8 cellular contexts compared by ENCODE assay signal in the genomic region with DNA sequence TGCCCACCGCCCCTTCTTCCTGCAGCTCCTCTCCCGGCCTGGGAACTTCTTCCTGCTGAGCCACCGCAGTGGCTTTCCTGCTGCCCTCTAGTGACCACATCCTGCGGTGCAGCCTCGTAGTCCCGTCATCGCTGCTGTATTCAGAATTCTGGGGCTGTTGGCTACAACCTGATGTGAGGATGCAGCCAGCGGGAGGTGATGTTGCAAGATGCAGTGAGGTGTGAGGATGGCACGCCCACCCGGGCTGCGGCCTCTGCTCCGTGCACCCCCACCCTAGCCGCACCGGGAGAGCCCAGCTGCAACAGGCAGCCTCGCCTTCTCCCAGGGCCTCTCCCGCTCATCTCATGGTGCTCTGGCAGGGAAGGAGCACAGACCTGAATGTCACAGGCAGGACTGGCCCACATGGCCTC. TPM values are rescaled to one million over a fixed set of nuclear protein-coding genes. Genes with fewer than 3 reads are reported as not detected.
A peak's percentile ranks its signal among the peaks of the same experiment; 100 is the strongest.
DNase-seq lines count a peak whose midpoint lies in the region; ATAC-seq and TF ChIP-seq lines count a peak whose summit lies in the region.

No MANE protein-coding gene starts in this region.

- no peaks in the 10 kb centered on the region for H3K27me3 ChIP-seq in SU-DHL-6 (ENCODE audit: low read length)
- H3K27me3 ChIP-seq in adrenal gland, result peaks cover 11% of the 10 kb centered on the region
- peaks cover 0 to 30% (median 3%) of the 10 kb centered on the region in 7 donors for H3K27me3 ChIP-seq in heart right ventricle
- no peaks in the 10 kb centered on the region for H3K27me3 ChIP-seq in prostate gland (replicated peaks; ENCODE audit: insufficient read depth)

- H3K4me1 ChIP-seq in adrenal gland (replicated peaks in 1 of 2) (peaks cover 0 to 19% of the 10 kb centered on the region in 2 donors), heart right ventricle (peaks cover 5 to 47% (median 34%) of the 10 kb centered on the region in 9 donors), prostate gland (replicated peaks) (no peaks in the 10 kb centered on the region)

- no peaks in the 10 kb centered on the region for H3K9me3 ChIP-seq in SU-DHL-6 (ENCODE audit: insufficient read depth, low read length)
- no peaks in the 10 kb centered on the region for H3K9me3 ChIP-seq in adrenal gland (replicated peaks in 1 of 3)
- H3K9me3 ChIP-seq in heart right ventricle, result no peaks in the 10 kb centered on the region
- no peaks in the 10 kb centered on the region for H3K9me3 ChIP-seq in prostate gland

- TF ChIP-seq CTCF in GM13976 (IDR thresholded peaks at IDR 0.05; ENCODE audit: borderline replicate concordance, control extremely low read depth, extremely low read depth, insufficient read depth, missing control alignments) (peak; percentile 82), NB4 (IDR thresholded peaks at IDR 0.05; ENCODE audit: low read depth, low read length) (peak; percentile 86), SU-DHL-6 (IDR thresholded peaks at IDR 0.05; ENCODE audit: insufficient read depth, low read length, poor library complexity, severe bottlenecking) (peak; percentile 89), adrenal gland (IDR thresholded peaks at IDR 0.05) (peak; percentile 72 to 95 (median 88)), heart right ventricle (IDR thresholded peaks at IDR 0.05) (peak; percentile 88 to 97 (median 95)), prostate gland (IDR thresholded peaks at IDR 0.05) (peak; percentile 54 to 84 (median 71))

- H2AFZ ChIP-seq in SU-DHL-6 (ENCODE audit: low read depth, low read length, severe bottlenecking), result no peak overlapping the region

- H3K4me3 ChIP-seq in NB4 (ENCODE audit: low read depth, low read length) (no peak overlapping the region), SU-DHL-6 (ENCODE audit: insufficient read depth, low read length, poor library complexity, severe bottlenecking) (no peak overlapping the region), adrenal gland (no peak overlapping the region), heart right ventricle (no peak overlapping the region), prostate gland (no peak overlapping the region)

- WGBS in adrenal gland, 4 donors, result 0 to 15% (median 12%) methylated on average over 6 to 16 of the region's 16 CpGs
- WGBS in heart right ventricle, 2 donors, result 14 to 15% methylated on average over 16 of the region's 16 CpGs
- WGBS in prostate gland, result 13% methylated on average over 16 of the region's 16 CpGs

- no peak for TF ChIP-seq POLR2A in NB4 (IDR thresholded peaks at IDR 0.05; ENCODE audit: extremely low read depth, insufficient read length)
- no peak for TF ChIP-seq POLR2A in adrenal gland (IDR thresholded peaks at IDR 0.05)
- TF ChIP-seq POLR2A in prostate gland (IDR thresholded peaks at IDR 0.05), result no peak

- H3K4me2 ChIP-seq in SU-DHL-6 (ENCODE audit: low read depth, low read length, poor library complexity, severe bottlenecking), result no peak overlapping the region

- no peak overlapping the region for H3K27ac ChIP-seq in SU-DHL-6 (ENCODE audit: low read depth, low read length)
- peak overlapping the region in 2 of 5 donors; percentile 8 to 32 for H3K27ac ChIP-seq in adrenal gland
- H3K27ac ChIP-seq in heart right ventricle, result no peak overlapping the region
- no peak overlapping the region for H3K27ac ChIP-seq in prostate gland

- intact Hi-C loops in adrenal gland (cut with DNase I) (loop anchor here (2.0 to 10.0 kb wide), 3 partner anchors 99 to 249 kb away; no protein-coding TSS in a partner anchor), heart right ventricle (cut with DNase I) (loop anchor here (2.0 to 10.0 kb wide), 14 partner anchors 53 to 285 kb away; no protein-coding TSS in a partner anchor), prostate gland (cut with DNase I) (loop anchor here (2.0 to 10.0 kb wide), 2 partner anchors 119 to 285 kb away; no protein-coding TSS in a partner anchor)

- no peaks in the 10 kb centered on the region for H3K79me2 ChIP-seq in SU-DHL-6 (ENCODE audit: insufficient read depth, low read length)

- ATAC-seq in heart right ventricle, result peak; percentile 28 to 63 (median 49)
- ATAC-seq in GM19328 (IDR thresholded peaks at IDR 0.05; ENCODE audit: unreplicated experiment), result no peak

- H3K36me3 ChIP-seq in SU-DHL-6 (ENCODE audit: low read length) (no peaks in the 10 kb centered on the region), adrenal gland (replicated peaks in 1 of 2) (no peaks in the 10 kb centered on the region), heart right ventricle (peaks cover 0 to 11% (median 0%) of the 10 kb centered on the region in 9 donors), prostate gland (no peaks in the 10 kb centered on the region)

- no peaks in the 10 kb centered on the region for H4K20me1 ChIP-seq in SU-DHL-6 (ENCODE audit: low read depth, low read length)

- H3K9ac ChIP-seq in SU-DHL-6 (ENCODE audit: low read length), result no peak overlapping the region

- DNase-seq in 8988T (peak; percentile 97), GM13976 (ENCODE audit: low spot score) (peak; percentile 86), NB4 (ENCODE audit: low read depth) (peak; percentile 65), adrenal gland (peak; percentile 50 to 91 (median 80)), heart right ventricle (peak; percentile 81 to 83), prostate gland (ENCODE audit: low spot score) (peak; percentile 59)

- no peaks in the 10 kb centered on the region for H3F3A ChIP-seq in SU-DHL-6 (ENCODE audit: insufficient read depth)

- in situ Hi-C loops in GM13976 (cut with MboI; ENCODE audit: low sequenced_read_pairs, unreplicated experiment), result no loop called here

- no peaks in the 10 kb centered on the region for H3K9me2 ChIP-seq in SU-DHL-6 (replicated peaks; ENCODE audit: insufficient read depth, low read length)

RNA-seq across cellular contexts. Expression of gene CHST1, which starts 10.1 kb away (rescaled TPM):
- total RNA-seq in adrenal gland (10 to 100 TPM in 1 of 8 donors, 1 to 10 TPM in 7; 1.1 to 13.5 (median 4.4) TPM), heart right ventricle (1 to 10 TPM in 9 of 10 donors, under 1 TPM in 1; 0.53 to 7.7 (median 1.5) TPM), prostate gland (1 to 10 TPM in 1 of 2 donors, under 1 TPM in 1; 0.32 to 4.4 TPM)
- polyA plus RNA-seq in adrenal gland (10 to 100 TPM in 1 of 3 donors, 1 to 10 TPM in 2; 2.5 to 12.1 (median 5.0) TPM), heart right ventricle (1 to 10 TPM; 2.5 to 5.2 TPM)
